8 cellular contexts compared by ENCODE assay signal in the genomic region with DNA sequence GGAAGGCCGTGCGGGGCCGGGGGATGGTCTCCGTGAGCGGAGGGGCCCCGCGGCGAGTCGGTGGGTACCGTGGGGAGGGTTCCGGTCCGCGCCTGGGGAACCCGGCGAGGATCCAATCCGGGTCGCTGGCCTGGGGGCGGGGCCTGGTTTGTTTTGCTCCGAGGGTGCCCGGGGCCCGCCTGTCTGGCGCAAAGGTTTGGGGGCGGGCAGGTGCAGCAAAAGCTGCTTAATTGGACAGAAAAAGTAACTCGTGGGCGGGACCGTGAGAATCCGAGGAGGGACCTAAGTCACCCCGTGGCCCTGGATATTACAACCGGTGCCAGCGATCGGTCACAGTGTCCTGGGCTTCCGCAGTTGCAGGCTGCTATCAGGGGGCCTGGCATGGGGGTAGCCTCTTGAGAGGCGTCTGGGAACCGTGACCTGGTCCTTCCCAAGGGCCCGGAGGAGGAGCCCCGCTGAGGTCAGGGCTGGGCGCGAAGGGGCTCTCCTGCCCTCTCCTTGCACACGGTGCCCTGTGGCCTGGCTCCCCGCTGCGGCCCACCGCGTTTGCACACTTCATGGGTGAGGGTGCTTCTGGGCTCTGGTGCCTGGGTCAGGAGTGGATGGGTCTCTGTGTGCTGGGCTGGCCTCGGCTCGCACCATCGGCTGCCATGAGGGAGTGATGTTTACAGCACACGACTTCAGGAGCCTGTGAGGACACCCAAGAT. TPM values are rescaled to one million over a fixed set of nuclear protein-coding genes. Genes with fewer than 3 reads are reported as not detected.
DNase-seq lines count a peak whose midpoint lies in the region; ATAC-seq lines count a peak whose summit lies in the region.

No MANE protein-coding gene starts in this region.

- peak overlapping the region; percentile 73 for H3K4me3 Mint-ChIP-seq in activated CD8-positive, alpha-beta memory T cell treated with anti-CD3 and anti-CD28 coated beads, Interleukin-2, amount 10 ng/mL, durations not matched to agents 7 days and 5 days

- H3K27me3 ChIP-seq in BLaER1 (peaks cover 5% of the 10 kb centered on the region), endocrine pancreas (ENCODE audit: control insufficient read depth, insufficient read depth, low read length) (no peaks in the 10 kb centered on the region)

- H3K9me3 Mint-ChIP-seq in activated CD8-positive, alpha-beta memory T cell treated with anti-CD3 and anti-CD28 coated beads, Interleukin-2, amount 10 ng/mL, durations not matched to agents 7 days and 5 days (ENCODE audit: low read depth): no peaks in the 10 kb centered on the region

- peak overlapping the region; percentile 90 for H3K27ac ChIP-seq in BLaER1

- CTCF ChIA-PET in activated CD8-positive, alpha-beta memory T cell treated with anti-CD3 and anti-CD28 coated beads, Interleukin-2, amount 10 ng/mL, durations not matched to agents 7 days and 5 days (lab: Charles Lee): interaction anchor here (0.7 to 2.8 kb wide), 7 partner anchors 10 to 231 kb away, joined by 3 to 12 read pairs (median 3); partner anchors contain the start of genes POLR2L, RPLP2 and TSPAN4

- peak overlapping the region; percentile 94 for H3K9ac ChIP-seq in BLaER1
- H3K9ac ChIP-seq in endocrine pancreas (ENCODE audit: control insufficient read depth, insufficient read depth, low read length): peak overlapping the region; percentile 62

- peaks cover 41% of the 10 kb centered on the region for H3K36me3 ChIP-seq in BLaER1
- no peaks in the 10 kb centered on the region for H3K36me3 ChIP-seq in endocrine pancreas (ENCODE audit: control insufficient read depth, insufficient read depth, low read length)

- H3K36me3 Mint-ChIP-seq in activated CD8-positive, alpha-beta memory T cell treated with anti-CD3 and anti-CD28 coated beads, Interleukin-2, amount 10 ng/mL, durations not matched to agents 7 days and 5 days: no peaks in the 10 kb centered on the region

- H3K27me3 Mint-ChIP-seq in activated CD8-positive, alpha-beta memory T cell treated with anti-CD3 and anti-CD28 coated beads, Interleukin-2, amount 10 ng/mL, durations not matched to agents 7 days and 5 days: no peaks in the 10 kb centered on the region

- peaks cover 41% of the 10 kb centered on the region for H3K4me1 ChIP-seq in BLaER1
- no peaks in the 10 kb centered on the region for H3K4me1 ChIP-seq in endocrine pancreas (ENCODE audit: control insufficient read depth, insufficient read depth, low read length)

- H3K4me3 ChIP-seq in BLaER1 (peak overlapping the region; percentile 88), endocrine pancreas (ENCODE audit: control insufficient read depth, insufficient read depth, low read length) (no peak overlapping the region)

- peak overlapping the region; percentile 78 for H3K27ac Mint-ChIP-seq in activated CD8-positive, alpha-beta memory T cell treated with anti-CD3 and anti-CD28 coated beads, Interleukin-2, amount 10 ng/mL, durations not matched to agents 7 days and 5 days

- DNase-seq in NOMO-1 treated with DMSO at 0.1 percent for 48 hours (lab: John Stamatoyannopoulos, UW; ENCODE audit: unreplicated experiment) (peak; percentile 92), midbrain (lab: John Stamatoyannopoulos, UW) (peak; percentile 61)
- peak; percentile 97 for DNase-seq in activated CD8-positive, alpha-beta memory T cell treated with anti-CD3 and anti-CD28 coated beads, Interleukin-2, amount 10 ng/mL, durations not matched to agents 7 days and 5 days
- peak; percentile 88 to 91 for DNase-seq in stimulated activated CD8-positive, alpha-beta memory T cell treated with anti-CD3 and anti-CD28 coated beads, Interleukin-15, amount 100 ng/mL, for 48 hours (ENCODE audit: low read depth in 2 of 2)

- H3K4me2 ChIP-seq in BLaER1: peak overlapping the region; percentile 87

- H3K9me3 ChIP-seq in BLaER1 (no peaks in the 10 kb centered on the region), endocrine pancreas (ENCODE audit: control insufficient read depth, low read length) (no peaks in the 10 kb centered on the region)

- ATAC-seq in GM19351 (IDR thresholded peaks at IDR 0.05; ENCODE audit: unreplicated experiment) (peak; percentile 68), HG03460 (IDR thresholded peaks at IDR 0.05; ENCODE audit: unreplicated experiment) (peak; percentile 56)
- peak; percentile 77 for ATAC-seq in activated CD8-positive, alpha-beta memory T cell treated with anti-CD3 and anti-CD28 coated beads, Interleukin-2, amount 10 ng/mL, durations not matched to agents 7 days and 5 days

- H3K4me1 Mint-ChIP-seq in activated CD8-positive, alpha-beta memory T cell treated with anti-CD3 and anti-CD28 coated beads, Interleukin-2, amount 10 ng/mL, durations not matched to agents 7 days and 5 days: peaks cover 12% of the 10 kb centered on the region

- peaks cover 60% of the 10 kb centered on the region for H4K20me1 ChIP-seq in BLaER1

RNA-seq across cellular contexts. Expression of gene PNPLA2, which starts 1.4 kb away (rescaled TPM):
- total RNA-seq in activated CD8-positive, alpha-beta memory T cell treated with anti-CD3 and anti-CD28 coated beads, Interleukin-2, amount 10 ng/mL, durations not matched to agents 7 days and 5 days: 10 to 100 TPM; 64.7 to 70.0 TPM

RNA-seq across cellular contexts. Expression of gene CRACR2B, which starts 7.6 kb away (rescaled TPM):
- total RNA-seq in activated CD8-positive, alpha-beta memory T cell treated with anti-CD3 and anti-CD28 coated beads, Interleukin-2, amount 10 ng/mL, durations not matched to agents 7 days and 5 days: 10 to 100 TPM; 11.3 to 14.1 TPM

RNA-seq across cellular contexts. Expression of gene RPLP2, which starts 10.3 kb away (rescaled TPM):
- 1,000 to 10,000 TPM; 1,844 to 1,872 TPM for total RNA-seq in activated CD8-positive, alpha-beta memory T cell treated with anti-CD3 and anti-CD28 coated beads, Interleukin-2, amount 10 ng/mL, durations not matched to agents 7 days and 5 days

RNA-seq across cellular contexts. Expression of gene CD151, which starts 12.7 kb away (rescaled TPM):
- total RNA-seq in activated CD8-positive, alpha-beta memory T cell treated with anti-CD3 and anti-CD28 coated beads, Interleukin-2, amount 10 ng/mL, durations not matched to agents 7 days and 5 days: 10 to 100 TPM; 23.1 to 54.9 TPM

RNA-seq across cellular contexts. Expression of gene PIDD1, which starts 15.1 kb away (rescaled TPM):
- 10 to 100 TPM; 42.4 to 59.8 TPM for total RNA-seq in activated CD8-positive, alpha-beta memory T cell treated with anti-CD3 and anti-CD28 coated beads, Interleukin-2, amount 10 ng/mL, durations not matched to agents 7 days and 5 days
